ENCODE assay signal across 28 cellular contexts in the genomic region with DNA sequence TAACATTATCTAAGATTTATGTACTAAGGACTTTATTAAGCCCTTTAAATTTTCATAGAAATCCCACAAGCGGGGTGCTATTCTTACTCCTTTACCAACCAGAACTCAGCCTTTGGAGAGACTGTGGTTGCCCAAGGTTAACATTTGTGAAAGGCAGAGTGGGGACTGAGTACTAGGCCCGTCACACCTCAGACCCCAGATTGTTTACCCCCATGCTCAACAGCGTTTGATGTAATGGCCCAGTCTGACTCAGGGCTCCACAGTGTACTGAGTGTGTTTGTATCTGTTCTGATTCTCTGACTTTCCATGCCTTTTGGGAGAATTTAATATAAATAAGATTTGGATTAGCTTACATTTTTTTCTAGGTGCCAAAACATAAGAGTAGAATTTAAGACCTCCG.
"Had no signal": no experiment of that assay in that cellular context is flagged by ENCODE, and none has a peak within 500 bp of the region (broad histone marks: within the 10 kb centered on the region; RNA-seq: fewer than 3 reads in every experiment).

No MANE protein-coding gene starts in this region.

- H3K9me3 Mint-ChIP-seq: activated CD8-positive, alpha-beta T cell treated with anti-CD3 and anti-CD28 coated beads for 36 hours; activated naive CD4-positive, alpha-beta T cell treated with anti-CD3 and anti-CD28 coated beads, Interleukin-2, amount 50 U/mL, for 24 hours; activated naive CD8-positive, alpha-beta T cell treated with anti-CD3 and anti-CD28 coated beads for 36 hours; activated naive CD8-positive, alpha-beta T cell treated with anti-CD3 and anti-CD28 coated beads, Interleukin-2, amount 50 U/mL, for 24 hours; activated T-cell treated with anti-CD3 and anti-CD28 coated beads, Interleukin-2, amount 50 U/mL, for 4 hours; activated T-helper 17 cell treated with anti-CD3 and anti-CD28 coated beads, Interleukin-2, amount 50 U/mL, for 72 hours had no signal

- H3K36me3 Mint-ChIP-seq: activated naive CD4-positive, alpha-beta T cell treated with anti-CD3 and anti-CD28 coated beads, Interleukin-2, amount 50 U/mL, for 24 hours; activated naive CD8-positive, alpha-beta T cell treated with anti-CD3 and anti-CD28 coated beads for 36 hours had no signal

- ATAC-seq: activated CD8-positive, alpha-beta T cell treated with anti-CD3 and anti-CD28 coated beads for 36 hours; activated naive CD8-positive, alpha-beta T cell treated with anti-CD3 and anti-CD28 coated beads, Interleukin-2, amount 50 U/mL, for 24 hours; activated T-cell treated with anti-CD3 and anti-CD28 coated beads, Interleukin-2, amount 50 U/mL, for 4 hours; activated T-helper 17 cell treated with anti-CD3 and anti-CD28 coated beads, Interleukin-2, amount 50 U/mL, for 72 hours; body of pancreas; gastroesophageal sphincter; heart right ventricle had no signal

- H3K4me3 Mint-ChIP-seq: activated CD8-positive, alpha-beta T cell treated with anti-CD3 and anti-CD28 coated beads for 36 hours; activated naive CD4-positive, alpha-beta T cell treated with anti-CD3 and anti-CD28 coated beads, Interleukin-2, amount 50 U/mL, for 24 hours; activated naive CD8-positive, alpha-beta T cell treated with anti-CD3 and anti-CD28 coated beads for 36 hours; activated naive CD8-positive, alpha-beta T cell treated with anti-CD3 and anti-CD28 coated beads, Interleukin-2, amount 50 U/mL, for 24 hours; activated T-cell treated with anti-CD3 and anti-CD28 coated beads, Interleukin-2, amount 50 U/mL, for 4 hours; activated T-helper 17 cell treated with anti-CD3 and anti-CD28 coated beads, Interleukin-2, amount 50 U/mL, for 72 hours had no signal

- DNase-seq: activated CD4-positive, alpha-beta T cell treated with anti-CD3 and anti-CD28 coated beads for 1 hour; activated CD4-positive, alpha-beta T cell treated with anti-CD3 and anti-CD28 coated beads for 4 hours; activated CD4-positive, alpha-beta T cell treated with anti-CD3 and anti-CD28 coated beads, Interleukin-2, amount 50 U/mL, for 1 hour; activated CD4-positive, alpha-beta T cell treated with anti-CD3 and anti-CD28 coated beads, Interleukin-2, amount 50 U/mL, for 48 hours; activated CD4-positive, CD25-positive, alpha-beta regulatory T cell; activated CD8-positive, alpha-beta memory T cell treated with anti-CD3 and anti-CD28 coated beads for 24 hours; activated CD8-positive, alpha-beta T cell treated with anti-CD3 and anti-CD28 coated beads for 36 hours; activated effector memory CD4-positive, alpha-beta T cell treated with Interleukin-2 at 50 U/mL for 16 hours; activated gamma-delta T cell treated with Interleukin-2 at 50 U/mL for 16 hours; activated naive CD4-positive, alpha-beta T cell treated with Interleukin-2 at 50 U/mL for 16 hours; activated naive CD8-positive, alpha-beta T cell treated with anti-CD3 and anti-CD28 coated beads for 36 hours; activated naive CD8-positive, alpha-beta T cell treated with anti-CD3 and anti-CD28 coated beads, Interleukin-2, amount 50 U/mL, for 24 hours; activated T-cell treated with anti-CD3 and anti-CD28 coated beads, Interleukin-2, amount 50 U/mL, for 4 hours; adrenal gland; amygdala; aorta; body of pancreas; caudate nucleus; cortex of kidney; dermis blood vessel endothelial cell; effector CD4-positive, alpha-beta T cell; esophagus squamous epithelium; foreskin melanocyte; heart right ventricle; T-helper 2 cell had no signal

- H3K4me1 Mint-ChIP-seq: activated naive CD4-positive, alpha-beta T cell treated with anti-CD3 and anti-CD28 coated beads, Interleukin-2, amount 50 U/mL, for 24 hours; activated naive CD8-positive, alpha-beta T cell treated with anti-CD3 and anti-CD28 coated beads for 36 hours; activated naive CD8-positive, alpha-beta T cell treated with anti-CD3 and anti-CD28 coated beads, Interleukin-2, amount 50 U/mL, for 24 hours; activated T-helper 17 cell treated with anti-CD3 and anti-CD28 coated beads, Interleukin-2, amount 50 U/mL, for 72 hours had no signal

- H3K27ac Mint-ChIP-seq: activated CD8-positive, alpha-beta T cell treated with anti-CD3 and anti-CD28 coated beads for 36 hours; activated naive CD4-positive, alpha-beta T cell treated with anti-CD3 and anti-CD28 coated beads, Interleukin-2, amount 50 U/mL, for 24 hours; activated naive CD8-positive, alpha-beta T cell treated with anti-CD3 and anti-CD28 coated beads for 36 hours; activated naive CD8-positive, alpha-beta T cell treated with anti-CD3 and anti-CD28 coated beads, Interleukin-2, amount 50 U/mL, for 24 hours; activated T-helper 17 cell treated with anti-CD3 and anti-CD28 coated beads, Interleukin-2, amount 50 U/mL, for 72 hours had no signal
